18 cellular contexts compared by ENCODE assay signal in genomic region chr9:106449528-106449927, GRCh38.
DNase-seq lines count a peak whose midpoint lies in the region; ATAC-seq and TF ChIP-seq lines count a peak whose summit lies in the region.
"Had no signal": no experiment of that assay in that cellular context is flagged by ENCODE, and none has a peak within 500 bp of the region (broad histone marks: within the 10 kb centered on the region; RNA-seq: fewer than 3 reads in every experiment).

No MANE protein-coding gene starts in this region.

- H3K4ac ChIP-seq in mesenchymal stem cell (ENCODE audit: low read depth in 1 of 2, low read length in 2 of 2) = no peak overlapping the region

- H3K9me3 ChIP-seq in mesenchymal stem cell (ENCODE audit: control insufficient read depth, low read length) (no peaks in the 10 kb centered on the region), psoas muscle (no peaks in the 10 kb centered on the region), T-helper 17 cell (ENCODE audit: control insufficient read depth, low read length, poor library complexity, severe bottlenecking) (no peaks in the 10 kb centered on the region)
- H3K9me3 ChIP-seq: A549 had no signal

- H3K4me3 Mint-ChIP-seq in GM23338 (no peak overlapping the region), T-helper 17 cell (no peak overlapping the region)
- H3K4me3 Mint-ChIP-seq: B cell, CD14-positive monocyte had no signal

- TF ChIP-seq CTCF in GM23338 (conservative IDR thresholded peaks at IDR 0.05; ENCODE audit: low read depth in 2 of 2) (no peak), psoas muscle (IDR thresholded peaks at IDR 0.05) (no peak)

- 39% methylated on average over 3 of the region's 3 CpGs for WGBS in mesenchymal stem cell
- 58 to 69% (median 66%) methylated on average over 3 of the region's 3 CpGs for WGBS in psoas muscle, 3 donors

- H3F3A ChIP-seq in GM23338 (replicated peaks; ENCODE audit: low read depth) = no peaks in the 10 kb centered on the region

- no peak overlapping the region for H2BK5ac ChIP-seq in mesenchymal stem cell (ENCODE audit: low read depth, low read length, poor library complexity, severe bottlenecking)

- H2BK12ac ChIP-seq in mesenchymal stem cell (ENCODE audit: low read length in 2 of 2) = no peak overlapping the region

- H3K36me3 Mint-ChIP-seq in GM23338 (ENCODE audit: low read depth) (no peaks in the 10 kb centered on the region), T-helper 17 cell (ENCODE audit: low read depth) (no peaks in the 10 kb centered on the region)
- H3K36me3 Mint-ChIP-seq: CD14-positive monocyte had no signal

- intact Hi-C loops in psoas muscle (cut with DNase I) = no loop called here

- H3K4me2 ChIP-seq in GM23338 (no peak overlapping the region), mesenchymal stem cell (ENCODE audit: low read length, poor library complexity, severe bottlenecking) (no peak overlapping the region)
- H3K4me2 ChIP-seq: A549 had no signal

- H3K27me3 Mint-ChIP-seq in GM23338 (ENCODE audit: insufficient read depth, low read depth, poor library complexity) = no peaks in the 10 kb centered on the region
- H3K27me3 Mint-ChIP-seq in T-helper 17 cell = no peaks in the 10 kb centered on the region
- H3K27me3 Mint-ChIP-seq: B cell had no signal

- no peak overlapping the region for H3K18ac ChIP-seq in mesenchymal stem cell (ENCODE audit: low read depth in 1 of 2, low read length in 2 of 2)

- no peak for ATAC-seq in GM23338
- ATAC-seq in psoas muscle = no peak
- ATAC-seq in T-helper 17 cell = no peak
- ATAC-seq in HG02798 (IDR thresholded peaks at IDR 0.05; ENCODE audit: poor library complexity, unreplicated experiment) = no peak
- ATAC-seq: A549 had no signal

- no peak overlapping the region for H2AK5ac ChIP-seq in mesenchymal stem cell (ENCODE audit: low read length, severe bottlenecking)

- H3K23ac ChIP-seq in mesenchymal stem cell (ENCODE audit: low read length in 2 of 2) = no peak overlapping the region

- H3K27ac Mint-ChIP-seq in GM23338 (no peak overlapping the region), T-helper 17 cell (no peak overlapping the region)
- H3K27ac Mint-ChIP-seq: B cell, CD14-positive monocyte had no signal

- H3K14ac ChIP-seq in mesenchymal stem cell (ENCODE audit: low read length in 2 of 2) = no peak overlapping the region

- H3K9me3 Mint-ChIP-seq in GM23338 = no peaks in the 10 kb centered on the region

- peak; percentile 18 for DNase-seq in CMK (ENCODE audit: low read depth)
- no peak for DNase-seq in GM23338 (ENCODE audit: low spot score)
- peak; percentile 50 for DNase-seq in mesenchymal stem cell
- DNase-seq in psoas muscle = no peak
- DNase-seq in T-helper 17 cell = no peak
- no peak for DNase-seq in SHP77 treated with DMSO at 0.1 percent for 48 hours (lab: John Stamatoyannopoulos, UW)
- DNase-seq: DMS53, GDM1, Karpas-422, NCI-H1694 treated with DMSO at 0.1 percent for 48 hours, NCI-H2081 treated with DMSO at 0.1 percent for 48 hours, NCI-H2171 treated with DMSO at 0.1 percent for 48 hours, NCI-H524 treated with DMSO at 0.1 percent for 48 hours, Right ventricle myocardium superior had no signal

- H2BK15ac ChIP-seq in mesenchymal stem cell (ENCODE audit: low read depth, poor library complexity, severe bottlenecking) = no peak overlapping the region

- H3K79me1 ChIP-seq in mesenchymal stem cell (replicated peaks; ENCODE audit: low read length, poor library complexity, severe bottlenecking) = no peaks in the 10 kb centered on the region

- no peak overlapping the region for H3K4me3 ChIP-seq in GM23338
- H3K4me3 ChIP-seq in mesenchymal stem cell (ENCODE audit: insufficient read depth in 1 of 2, low read depth in 1 of 2, low read length in 2 of 2) = no peak overlapping the region
- H3K4me3 ChIP-seq in psoas muscle = no peak overlapping the region
- H3K4me3 ChIP-seq: A549 had no signal

- H3K36me3 ChIP-seq in GM23338 (ENCODE audit: insufficient read depth) = no peaks in the 10 kb centered on the region
- H3K36me3 ChIP-seq in mesenchymal stem cell (ENCODE audit: control insufficient read depth in 1 of 2, insufficient read depth in 2 of 2, low read depth in 1 of 2, low read length in 2 of 2) = no peaks in the 10 kb centered on the region
- H3K36me3 ChIP-seq in psoas muscle (ENCODE audit: insufficient read depth in 1 of 2, low read depth in 1 of 2) = no peaks in the 10 kb centered on the region

- no peaks in the 10 kb centered on the region for H3K79me2 ChIP-seq in GM23338 (replicated peaks; ENCODE audit: insufficient read depth)

- H4K8ac ChIP-seq in mesenchymal stem cell (ENCODE audit: low read length) = no peak overlapping the region

- H3K9ac ChIP-seq in mesenchymal stem cell (ENCODE audit: low read length) = no peak overlapping the region

- H3K27ac ChIP-seq in GM23338 (ENCODE audit: low read depth) (no peak overlapping the region), mesenchymal stem cell (ENCODE audit: low read length, poor library complexity, severe bottlenecking) (no peak overlapping the region), psoas muscle (peak overlapping the region; percentile 77)
- H3K27ac ChIP-seq: A549 had no signal

- no peak overlapping the region for H2BK120ac ChIP-seq in mesenchymal stem cell (ENCODE audit: low read depth, low read length)

- H3K27me3 ChIP-seq in GM23338 (ENCODE audit: insufficient read depth) = no peaks in the 10 kb centered on the region
- H3K27me3 ChIP-seq in mesenchymal stem cell (ENCODE audit: control insufficient read depth in 1 of 2, insufficient read depth in 1 of 2, low read length in 2 of 2) = no peaks in the 10 kb centered on the region
- no peaks in the 10 kb centered on the region for H3K27me3 ChIP-seq in psoas muscle (ENCODE audit: insufficient read depth in 3 of 3, low read length in 2 of 3)

- H4K91ac ChIP-seq in mesenchymal stem cell (ENCODE audit: low read length) = no peak overlapping the region

- peaks cover 9% of the 10 kb centered on the region for H3K9me2 ChIP-seq in GM23338 (ENCODE audit: insufficient read depth)

- no peaks in the 10 kb centered on the region for H4K20me1 ChIP-seq in GM23338 (replicated peaks; ENCODE audit: insufficient read depth)

- H3K4me1 Mint-ChIP-seq in GM23338 (peaks cover 5% of the 10 kb centered on the region; the same call in 2 of the 3 replicates), T-helper 17 cell (no peaks in the 10 kb centered on the region)
- H3K4me1 Mint-ChIP-seq: B cell, CD14-positive monocyte had no signal

- H2AFZ ChIP-seq in GM23338 = peak overlapping the region; percentile 8; the same call in 1 of the 2 replicates
- no peak overlapping the region for H2AFZ ChIP-seq in mesenchymal stem cell (ENCODE audit: low read depth, low read length)

- no peaks in the 10 kb centered on the region for H3K4me1 ChIP-seq in GM23338 (ENCODE audit: insufficient read depth)
- H3K4me1 ChIP-seq in mesenchymal stem cell (ENCODE audit: control insufficient read depth, insufficient read depth, low read depth, low read length) = no peaks in the 10 kb centered on the region
- H3K4me1 ChIP-seq in psoas muscle = peaks cover 15% of the 10 kb centered on the region
- H3K4me1 ChIP-seq: A549 had no signal

TF ChIP-seq in GM23338, 12 proteins besides CTCF, POLR2A, EP300 and RAD21:
- no peak for TF ChIP-seq EZH2 (IDR thresholded peaks at IDR 0.05; ENCODE audit: low read depth, unreplicated experiment)
- no peak for TF ChIP-seq REST (IDR thresholded peaks at IDR 0.05; ENCODE audit: unreplicated experiment)
- no peak for TF ChIP-seq POLR2AphosphoS5 (IDR thresholded peaks at IDR 0.05; ENCODE audit: low read depth)
- no peak for TF ChIP-seq ZNF331 (CRISPR knock-in tag; IDR thresholded peaks at IDR 0.05; ENCODE audit: low read depth)
- no peak for TF ChIP-seq STAT1 (IDR thresholded peaks at IDR 0.05; ENCODE audit: unreplicated experiment)
- no peak for TF ChIP-seq ETS1 (IDR thresholded peaks at IDR 0.05)

Comparison
In these comparisons a context has a peak if more than half of its experiments do, and no peak if none do; other contexts are left out.
1. DNase-seq: peak in CMK (single experiment) and mesenchymal stem cell (single experiment); none in GM23338 (single experiment), psoas muscle (0 of 2), T-helper 17 cell (0 of 3) and SHP77 treated with DMSO at 0.1 percent for 48 hours (single experiment).